ENCODE assay signal across 25 cellular contexts in the genomic region with DNA sequence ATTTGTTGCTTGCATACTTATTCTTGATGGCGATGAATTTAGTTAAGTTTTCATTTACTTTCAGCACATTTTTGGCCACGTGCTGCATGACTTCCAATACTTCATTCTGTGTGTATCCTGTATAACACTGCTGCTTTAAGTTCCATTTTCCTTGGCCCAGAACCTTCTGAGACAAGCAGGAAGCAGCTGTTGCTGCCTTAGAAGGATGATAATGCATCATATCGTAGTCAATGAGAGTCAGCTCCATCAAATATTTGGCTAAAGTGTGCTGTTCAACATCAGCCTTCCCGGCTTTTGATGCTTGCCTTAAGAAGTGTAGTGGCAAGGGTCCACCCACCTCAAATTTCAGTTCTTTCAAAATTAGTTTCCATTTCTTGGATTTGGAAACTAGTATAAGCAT. TPM values are rescaled to one million over a fixed set of nuclear protein-coding genes. Genes with fewer than 3 reads are reported as not detected.
A peak's percentile ranks its signal among the peaks of the same experiment; 100 is the strongest.
DNase-seq lines count a peak whose midpoint lies in the region; ATAC-seq, FAIRE-seq and TF ChIP-seq lines count a peak whose summit lies in the region.
"Had no signal": no experiment of that assay in that cellular context is flagged by ENCODE, and none has a peak within 500 bp of the region (broad histone marks: within the 10 kb centered on the region; RNA-seq: fewer than 3 reads in every experiment).

No MANE protein-coding gene starts in this region.

- peak overlapping the region in 1 of 2 experiments; percentile 6 for H3K4ac ChIP-seq in mesenchymal stem cell (ENCODE audit: low read depth in 1 of 2, low read length in 2 of 2)

- H3K27ac ChIP-seq in astrocyte (ENCODE audit: low read depth, low read length) (no peak overlapping the region), mesenchymal stem cell (ENCODE audit: low read length, poor library complexity, severe bottlenecking) (peak overlapping the region; percentile 33)
- H3K27ac ChIP-seq: C4-2B, RWPE1 had no signal

- H3K4me3 ChIP-seq in astrocyte (ENCODE audit: insufficient read depth, low read depth, low read length) = no peak overlapping the region
- no peak overlapping the region for H3K4me3 ChIP-seq in mesenchymal stem cell (ENCODE audit: insufficient read depth in 1 of 2, low read depth in 1 of 2, low read length in 2 of 2)
- H3K4me3 ChIP-seq in lower leg skin (ENCODE audit: low read depth, poor library complexity, severe bottlenecking) = no peak overlapping the region
- H3K4me3 ChIP-seq: MG63 had no signal

- no peaks in the 10 kb centered on the region for H3K36me3 Mint-ChIP-seq in astrocyte (ENCODE audit: low read depth, unreplicated experiment)
- H3K36me3 Mint-ChIP-seq in stimulated activated effector memory CD8-positive, alpha-beta T cell treated with anti-CD3 and anti-CD28 coated beads, Interleukin-12 subunit alpha, Interleukin-12 subunit beta, amount 100 ng/mL, for 72 hours = no peaks in the 10 kb centered on the region
- H3K36me3 Mint-ChIP-seq: CD8-positive, alpha-beta T cell had no signal

- no peak overlapping the region for H3K4me3 Mint-ChIP-seq in astrocyte (ENCODE audit: unreplicated experiment)
- no peak overlapping the region for H3K4me3 Mint-ChIP-seq in stimulated activated effector memory CD8-positive, alpha-beta T cell treated with anti-CD3 and anti-CD28 coated beads, Interleukin-12 subunit alpha, Interleukin-12 subunit beta, amount 100 ng/mL, for 72 hours
- H3K4me3 Mint-ChIP-seq: B cell; CD8-positive, alpha-beta T cell; H9; HFFc6 had no signal

- FAIRE-seq in astrocyte (lab: Jason Lieb, UNC) = no peak
- FAIRE-seq: HTR-8/SVneo had no signal

- H2AFZ ChIP-seq in astrocyte (ENCODE audit: low read depth, low read length) = no peak overlapping the region
- H2AFZ ChIP-seq in mesenchymal stem cell (ENCODE audit: low read depth, low read length) = no peak overlapping the region

- no peak overlapping the region for H4K8ac ChIP-seq in mesenchymal stem cell (ENCODE audit: low read length)

- DNase-seq in astrocyte (ENCODE audit: low read depth) (peak; percentile 12), fibroblast of peridontal ligament (ENCODE audit: extremely low read depth) (peak; percentile 20), mesenchymal stem cell (peak; percentile 8), globus pallidus (ENCODE audit: low spot score) (no peak), NCI-H2081 (lab: John Stamatoyannopoulos, UW) (no peak), lower leg skin (ENCODE audit: low spot score in 2 of 2) (no peak)
- no peak for DNase-seq in stimulated activated effector memory CD8-positive, alpha-beta T cell treated with anti-CD3 and anti-CD28 coated beads, Interleukin-12 subunit alpha, Interleukin-12 subunit beta, amount 100 ng/mL, for 72 hours (ENCODE audit: low spot score in 2 of 2)
- DNase-seq: CD8-positive, alpha-beta T cell; DND-41; H9; HFFc6; KBM-7; MG63; NCI-H1105 treated with DMSO at 0.1 percent for 48 hours; NCI-H146; NCI-H1930; NCI-H446 treated with DMSO at 0.1 percent for 48 hours; NCI-H526; NCI-H82; SHP77 had no signal

- H3K23ac ChIP-seq in mesenchymal stem cell (ENCODE audit: low read length in 2 of 2) = no peak overlapping the region

- H3K27me3 ChIP-seq in astrocyte (ENCODE audit: insufficient read depth, low read length) = no peaks in the 10 kb centered on the region
- no peaks in the 10 kb centered on the region for H3K27me3 ChIP-seq in mesenchymal stem cell (ENCODE audit: control insufficient read depth in 1 of 2, insufficient read depth in 1 of 2, low read length in 2 of 2)
- H3K27me3 ChIP-seq: MG63 had no signal

- H2BK120ac ChIP-seq in mesenchymal stem cell (ENCODE audit: low read depth, low read length) = no peak overlapping the region

- no peak overlapping the region for H4K91ac ChIP-seq in mesenchymal stem cell (ENCODE audit: low read length)

- TF ChIP-seq CTCF in astrocyte (IDR thresholded peaks at IDR 0.05; ENCODE audit: insufficient read depth, low read depth, low read length) = no peak
- no peak for TF ChIP-seq CTCF in lower leg skin (IDR thresholded peaks at IDR 0.05)

- no peak overlapping the region for H2BK12ac ChIP-seq in mesenchymal stem cell (ENCODE audit: low read length in 2 of 2)

- no peak for ATAC-seq in stimulated activated effector memory CD8-positive, alpha-beta T cell treated with anti-CD3 and anti-CD28 coated beads, Interleukin-12 subunit alpha, Interleukin-12 subunit beta, amount 100 ng/mL, for 72 hours
- ATAC-seq: CD8-positive, alpha-beta T cell; Panc1 had no signal

- no peak overlapping the region for H2BK5ac ChIP-seq in mesenchymal stem cell (ENCODE audit: low read depth, low read length, poor library complexity, severe bottlenecking)

- H3K27me3 Mint-ChIP-seq in astrocyte (ENCODE audit: low read depth, unreplicated experiment) = no peaks in the 10 kb centered on the region
- H3K27me3 Mint-ChIP-seq: B cell had no signal

- no peaks in the 10 kb centered on the region for H3K79me2 ChIP-seq in astrocyte (ENCODE audit: insufficient read depth, low read length)

- peaks cover 15% of the 10 kb centered on the region for H3K4me1 Mint-ChIP-seq in astrocyte (ENCODE audit: low read depth, unreplicated experiment)
- no peaks in the 10 kb centered on the region for H3K4me1 Mint-ChIP-seq in stimulated activated effector memory CD8-positive, alpha-beta T cell treated with anti-CD3 and anti-CD28 coated beads, Interleukin-12 subunit alpha, Interleukin-12 subunit beta, amount 100 ng/mL, for 72 hours

- H2AK5ac ChIP-seq in mesenchymal stem cell (ENCODE audit: low read length, severe bottlenecking) = no peak overlapping the region

- no peak overlapping the region for H3K27ac Mint-ChIP-seq in astrocyte (ENCODE audit: unreplicated experiment)
- no peak overlapping the region for H3K27ac Mint-ChIP-seq in stimulated activated effector memory CD8-positive, alpha-beta T cell treated with anti-CD3 and anti-CD28 coated beads, Interleukin-12 subunit alpha, Interleukin-12 subunit beta, amount 100 ng/mL, for 72 hours
- H3K27ac Mint-ChIP-seq: B cell; CD8-positive, alpha-beta T cell; H9; HFFc6 had no signal

- H4K20me1 ChIP-seq in astrocyte (ENCODE audit: insufficient read depth, low read length) = no peaks in the 10 kb centered on the region

- peaks cover 6% of the 10 kb centered on the region for H3K4me1 ChIP-seq in astrocyte (ENCODE audit: insufficient read depth, low read length)
- peaks cover 1% of the 10 kb centered on the region for H3K4me1 ChIP-seq in mesenchymal stem cell (ENCODE audit: control insufficient read depth, insufficient read depth, low read depth, low read length)

- H3K9ac ChIP-seq in astrocyte (ENCODE audit: low read length) = no peak overlapping the region
- no peak overlapping the region for H3K9ac ChIP-seq in mesenchymal stem cell (ENCODE audit: low read length)

- no peak for TF ChIP-seq POLR2A in lower leg skin (IDR thresholded peaks at IDR 0.05)

- H3K79me1 ChIP-seq in mesenchymal stem cell (replicated peaks; ENCODE audit: low read length, poor library complexity, severe bottlenecking) = no peaks in the 10 kb centered on the region

- H3K9me3 ChIP-seq in astrocyte (ENCODE audit: insufficient read depth, low read depth, low read length) (no peaks in the 10 kb centered on the region), mesenchymal stem cell (ENCODE audit: control insufficient read depth, low read length) (no peaks in the 10 kb centered on the region)
- H3K9me3 ChIP-seq: MG63 had no signal

- H3K18ac ChIP-seq in mesenchymal stem cell (ENCODE audit: low read depth in 1 of 2, low read length in 2 of 2) = no peak overlapping the region

- intact Hi-C loops in lower leg skin (cut with DNase I; ENCODE audit: low total_unique reads) = no loop called here

- H3K9me3 Mint-ChIP-seq in astrocyte (ENCODE audit: unreplicated experiment) = no peaks in the 10 kb centered on the region
- H3K9me3 Mint-ChIP-seq in stimulated activated effector memory CD8-positive, alpha-beta T cell treated with anti-CD3 and anti-CD28 coated beads, Interleukin-12 subunit alpha, Interleukin-12 subunit beta, amount 100 ng/mL, for 72 hours = no peaks in the 10 kb centered on the region
- H3K9me3 Mint-ChIP-seq: CD8-positive, alpha-beta T cell; HFFc6 had no signal

- 71% methylated on average over 3 of the region's 4 CpGs for WGBS in mesenchymal stem cell
- 82 to 86% methylated on average over 4 of the region's 4 CpGs for WGBS in lower leg skin, 2 donors

- no peak overlapping the region for H3K4me2 ChIP-seq in astrocyte (ENCODE audit: low read length)
- H3K4me2 ChIP-seq in mesenchymal stem cell (ENCODE audit: low read length, poor library complexity, severe bottlenecking) = no peak overlapping the region

- H3K36me3 ChIP-seq in astrocyte (ENCODE audit: insufficient read depth, low read length) = no peaks in the 10 kb centered on the region
- H3K36me3 ChIP-seq in mesenchymal stem cell (ENCODE audit: control insufficient read depth in 1 of 2, insufficient read depth in 2 of 2, low read depth in 1 of 2, low read length in 2 of 2) = no peaks in the 10 kb centered on the region
- H3K36me3 ChIP-seq: MG63 had no signal

- no peak overlapping the region for H3K14ac ChIP-seq in mesenchymal stem cell (ENCODE audit: low read length in 2 of 2)

- no peak overlapping the region for H2BK15ac ChIP-seq in mesenchymal stem cell (ENCODE audit: low read depth, poor library complexity, severe bottlenecking)

RNA-seq across cellular contexts. Expression of gene GLCCI1, which starts 59.2 kb away (rescaled TPM):
- total RNA-seq in astrocyte (15.3 and 24.2 TPM in 2 replicates), lower leg skin (10 to 100 TPM; 17.5 to 27.1 (median 20.7) TPM)
- 13.5 TPM for polyA plus RNA-seq in mesenchymal stem cell (2013, experiment 1 of 2)
- 15.6 TPM for polyA plus RNA-seq in mesenchymal stem cell (2013, experiment 2 of 2)

Comparison
In these comparisons a context has a peak if more than half of its experiments do, and no peak if none do; other contexts are left out.
1. DNase-seq: peak in astrocyte (single experiment), fibroblast of peridontal ligament (single experiment) and mesenchymal stem cell (single experiment); none in globus pallidus (single experiment), NCI-H2081 (0 of 2), lower leg skin (0 of 2) and stimulated activated effector memory CD8-positive, alpha-beta T cell treated with anti-CD3 and anti-CD28 coated beads, Interleukin-12 subunit alpha, Interleukin-12 subunit beta, amount 100 ng/mL, for 72 hours (0 of 2).